ENCODE assay signal across 8 cellular contexts in genomic region chr9:122930933-122931850, GRCh38. TPM values are rescaled to one million over a fixed set of nuclear protein-coding genes. Genes with fewer than 3 reads are reported as not detected.
A peak's percentile ranks its signal among the peaks of the same experiment; 100 is the strongest.
DNase-seq lines count a peak whose midpoint lies in the region; ATAC-seq and TF ChIP-seq lines count a peak whose summit lies in the region.

A gene with protein sequence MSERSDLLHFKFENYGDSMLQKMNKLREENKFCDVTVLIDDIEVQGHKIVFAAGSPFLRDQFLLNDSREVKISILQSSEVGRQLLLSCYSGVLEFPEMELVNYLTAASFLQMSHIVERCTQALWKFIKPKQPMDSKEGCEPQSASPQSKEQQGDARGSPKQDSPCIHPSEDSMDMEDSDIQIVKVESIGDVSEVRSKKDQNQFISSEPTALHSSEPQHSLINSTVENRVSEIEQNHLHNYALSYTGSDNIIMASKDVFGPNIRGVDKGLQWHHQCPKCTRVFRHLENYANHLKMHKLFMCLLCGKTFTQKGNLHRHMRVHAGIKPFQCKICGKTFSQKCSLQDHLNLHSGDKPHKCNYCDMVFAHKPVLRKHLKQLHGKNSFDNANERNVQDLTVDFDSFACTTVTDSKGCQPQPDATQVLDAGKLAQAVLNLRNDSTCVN (minus strand): TSS chr9:122931512. CDS start chr9:122919934, 11,578 bp downstream.

- H3K4me2 ChIP-seq in neural cell (ENCODE audit: low read length): peak within 1 kb of the TSS; percentile 97

- H3K4me3 ChIP-seq in LNCaP clone FGC (ENCODE audit: low read depth, low read length): peak within 1 kb of the TSS; percentile 76
- peak within 1 kb of the TSS; percentile 97 for H3K4me3 ChIP-seq in fibroblast of the aortic adventitia (ENCODE audit: low read depth, low read length)
- H3K4me3 ChIP-seq in neural cell (ENCODE audit: low read length): peak within 1 kb of the TSS; percentile 96

- no peaks in the 10 kb centered on the region for H3K9me3 ChIP-seq in neural cell (ENCODE audit: low read length)

- no peaks in the 10 kb centered on the region for H3K9me2 ChIP-seq in neural cell (ENCODE audit: insufficient read depth, low read length)

- no peak within 1 kb of the TSS for H3K4me3 Mint-ChIP-seq in activated T-helper 2 cell treated with anti-CD3 and anti-CD28 coated beads, Interferon-gamma antibody, Interleukin-2, Interleukin-4, amounts not matched to agents 10 μg/mL and 5 μg/mL and 100 μg/mL, durations not matched to agents 14 hours and 24 hours and 36 hours (ENCODE audit: low read depth)
- H3K4me3 Mint-ChIP-seq in stimulated activated naive CD8-positive, alpha-beta T cell treated with anti-CD3 and anti-CD28 coated beads, Interleukin-15, amount 100 ng/mL, for 72 hours: no peak within 1 kb of the TSS

- H2AFZ ChIP-seq in neural cell (ENCODE audit: low read depth, low read length): peak within 1 kb of the TSS; percentile 96

- peak; percentile 99 for ATAC-seq in stimulated activated naive CD8-positive, alpha-beta T cell treated with anti-CD3 and anti-CD28 coated beads, Interleukin-15, amount 100 ng/mL, for 72 hours

- H3K36me3 ChIP-seq in neural cell (ENCODE audit: insufficient read depth, low read length): no peaks in the 10 kb centered on the region

- intact Hi-C loops in activated T-helper 2 cell treated with anti-CD3 and anti-CD28 coated beads, Interferon-gamma antibody, Interleukin-2, Interleukin-4, amounts not matched to agents 10 μg/mL and 5 μg/mL and 100 μg/mL, durations not matched to agents 14 hours and 24 hours and 36 hours (cut with micrococcal nuclease): loop anchor here (1.0 kb wide), 3 partner anchors 9 to 26 kb away; partner anchors contain the start of genes RC3H2 and ZBTB6

- no peak for TF ChIP-seq CTCF in LNCaP clone FGC (IDR thresholded peaks at IDR 0.05; ENCODE audit: control insufficient read depth, extremely low read depth, insufficient read depth)
- peak; percentile 2 for TF ChIP-seq CTCF in fibroblast of the aortic adventitia (IDR thresholded peaks at IDR 0.05; ENCODE audit: insufficient read depth, low read length)
- no peak for TF ChIP-seq CTCF in neural cell (IDR thresholded peaks at IDR 0.05; ENCODE audit: poor library complexity, severe bottlenecking)

- DNase-seq in EL (peak; percentile 97), H4 (ENCODE audit: low spot score) (peak; percentile 90), LNCaP clone FGC (ENCODE audit: low read depth) (peak; percentile 80), RPMI8226 (peak; percentile 98), fibroblast of the aortic adventitia (ENCODE audit: low read depth) (peak; percentile 92)
- peak; percentile 79 for DNase-seq in activated T-helper 2 cell treated with anti-CD3 and anti-CD28 coated beads, Interferon-gamma antibody, Interleukin-2, Interleukin-4, amounts not matched to agents 10 μg/mL and 5 μg/mL and 100 μg/mL, durations not matched to agents 14 hours and 24 hours and 36 hours (ENCODE audit: low spot score)
- peak; percentile 85 to 92 for DNase-seq in stimulated activated naive CD8-positive, alpha-beta T cell treated with anti-CD3 and anti-CD28 coated beads, Interleukin-15, amount 100 ng/mL, for 72 hours

- H3K79me2 ChIP-seq in neural cell (replicated peaks; ENCODE audit: insufficient read depth, low read length): peaks cover 74% of the 10 kb centered on the region

- no peaks in the 10 kb centered on the region for H4K20me1 ChIP-seq in neural cell (ENCODE audit: insufficient read depth)

- H3K9ac ChIP-seq in neural cell (ENCODE audit: low read length): peak within 1 kb of the TSS; percentile 95

- peak within 1 kb of the TSS; percentile 86 for H3K27ac ChIP-seq in neural cell (ENCODE audit: low read length)

- peak within 1 kb of the TSS; percentile 90 for H3K27ac Mint-ChIP-seq in activated T-helper 2 cell treated with anti-CD3 and anti-CD28 coated beads, Interferon-gamma antibody, Interleukin-2, Interleukin-4, amounts not matched to agents 10 μg/mL and 5 μg/mL and 100 μg/mL, durations not matched to agents 14 hours and 24 hours and 36 hours
- H3K27ac Mint-ChIP-seq in stimulated activated naive CD8-positive, alpha-beta T cell treated with anti-CD3 and anti-CD28 coated beads, Interleukin-15, amount 100 ng/mL, for 72 hours: peak within 1 kb of the TSS in 1 of 2 donors; percentile 90

- peaks cover 11% of the 10 kb centered on the region for H3K4me1 Mint-ChIP-seq in activated T-helper 2 cell treated with anti-CD3 and anti-CD28 coated beads, Interferon-gamma antibody, Interleukin-2, Interleukin-4, amounts not matched to agents 10 μg/mL and 5 μg/mL and 100 μg/mL, durations not matched to agents 14 hours and 24 hours and 36 hours (ENCODE audit: low read depth)
- H3K4me1 Mint-ChIP-seq in stimulated activated naive CD8-positive, alpha-beta T cell treated with anti-CD3 and anti-CD28 coated beads, Interleukin-15, amount 100 ng/mL, for 72 hours: peaks cover 6% of the 10 kb centered on the region

- H3K27me3 ChIP-seq in neural cell (ENCODE audit: insufficient read depth, low read depth, low read length): no peaks in the 10 kb centered on the region

- H3K27me3 Mint-ChIP-seq in activated T-helper 2 cell treated with anti-CD3 and anti-CD28 coated beads, Interferon-gamma antibody, Interleukin-2, Interleukin-4, amounts not matched to agents 10 μg/mL and 5 μg/mL and 100 μg/mL, durations not matched to agents 14 hours and 24 hours and 36 hours (ENCODE audit: low read depth): no peaks in the 10 kb centered on the region
- no peaks in the 10 kb centered on the region for H3K27me3 Mint-ChIP-seq in stimulated activated naive CD8-positive, alpha-beta T cell treated with anti-CD3 and anti-CD28 coated beads, Interleukin-15, amount 100 ng/mL, for 72 hours

- peak; percentile 33 for TF ChIP-seq EP300 in neural cell (conservative IDR thresholded peaks at IDR 0.05; ENCODE audit: poor library complexity, severe bottlenecking)

- H3K36me3 Mint-ChIP-seq in activated T-helper 2 cell treated with anti-CD3 and anti-CD28 coated beads, Interferon-gamma antibody, Interleukin-2, Interleukin-4, amounts not matched to agents 10 μg/mL and 5 μg/mL and 100 μg/mL, durations not matched to agents 14 hours and 24 hours and 36 hours (ENCODE audit: low read depth): peaks cover 7% of the 10 kb centered on the region

- TF ChIP-seq RAD21 in neural cell (conservative IDR thresholded peaks at IDR 0.05): peak; percentile 17

- no peaks in the 10 kb centered on the region for H3F3A ChIP-seq in neural cell (ENCODE audit: insufficient read depth, low read length, poor library complexity, severe bottlenecking)

- no peaks in the 10 kb centered on the region for H3K9me3 Mint-ChIP-seq in activated T-helper 2 cell treated with anti-CD3 and anti-CD28 coated beads, Interferon-gamma antibody, Interleukin-2, Interleukin-4, amounts not matched to agents 10 μg/mL and 5 μg/mL and 100 μg/mL, durations not matched to agents 14 hours and 24 hours and 36 hours
- H3K9me3 Mint-ChIP-seq in stimulated activated naive CD8-positive, alpha-beta T cell treated with anti-CD3 and anti-CD28 coated beads, Interleukin-15, amount 100 ng/mL, for 72 hours: no peaks in the 10 kb centered on the region

TF ChIP-seq in neural cell, 6 proteins besides CTCF, POLR2A, EP300 and RAD21:
- no peak for TF ChIP-seq EZH2 (IDR thresholded peaks at IDR 0.05; ENCODE audit: borderline replicate concordance, insufficient read depth, low read length, poor library complexity, severe bottlenecking)
- peak; percentile 65 for TF ChIP-seq POLR2AphosphoS5 (IDR thresholded peaks at IDR 0.05)
- TF ChIP-seq SMC3 (conservative IDR thresholded peaks at IDR 0.05; ENCODE audit: poor library complexity): no peak
- TF ChIP-seq REST (IDR thresholded peaks at IDR 0.05; ENCODE audit: borderline replicate concordance): peak; percentile 53
- TF ChIP-seq TAF1 (IDR thresholded peaks at IDR 0.05; ENCODE audit: low read depth): no peak
- TF ChIP-seq MXI1 (conservative IDR thresholded peaks at IDR 0.05; ENCODE audit: poor library complexity, severe bottlenecking): peak; percentile 53

RNA-seq across cellular contexts. Expression of the gene that starts here (rescaled TPM):
- 1.7 and 1.8 TPM in 2 replicates for total RNA-seq in H4 (2014; rRNA removed; shearing (Covaris generic))
- 7.4 and 8.2 TPM in 2 replicates for total RNA-seq in activated T-helper 2 cell treated with anti-CD3 and anti-CD28 coated beads, Interferon-gamma antibody, Interleukin-2, Interleukin-4, amounts not matched to agents 10 μg/mL and 5 μg/mL and 100 μg/mL, durations not matched to agents 14 hours and 24 hours and 36 hours
- 4.7 and 6.1 TPM in 2 replicates for total RNA-seq in fibroblast of the aortic adventitia (ENCODE audit: low replicate concordance)
- polyA plus RNA-seq in neural cell: 7.0 and 8.5 TPM in 2 replicates
- 14.1 and 21.5 TPM in 2 replicates for polyA minus RNA-seq in neural cell

Comparison
In these comparisons a context has a peak if more than half of its experiments do, and no peak if none do; other contexts are left out.
1. Peak in every context shown above with its lines: DNase-seq, ATAC-seq, H3K4me3 ChIP-seq and H3K27ac ChIP-seq.